11 cellular contexts compared by ENCODE assay signal in genomic region chr17:50835563-50836231, GRCh38. TPM values are rescaled to one million over a fixed set of nuclear protein-coding genes. Genes with fewer than 3 reads are reported as not detected.
A peak's percentile ranks its signal among the peaks of the same experiment; 100 is the strongest.
DNase-seq lines count a peak whose midpoint lies in the region; ATAC-seq and TF ChIP-seq lines count a peak whose summit lies in the region.
"Had no signal": no experiment of that assay in that cellular context is flagged by ENCODE, and none has a peak within 500 bp of the region (broad histone marks: within the 10 kb centered on the region; RNA-seq: fewer than 3 reads in every experiment).

Gene WFIKKN2 (plus strand): TSS chr17:50835586. CDS start chr17:50835938, 352 bp downstream.

- ATAC-seq in heart left ventricle (peak in 1 of 4 donors; percentile 21), Right ventricle myocardium superior (ENCODE audit: poor library complexity) (no peak)

- WGBS in heart left ventricle, 4 donors = 65 to 78% (median 71%) methylated on average over 30 to 33 of the region's 33 CpGs
- 76% methylated on average over 9 of the region's 33 CpGs for WGBS in esophagus muscularis mucosa

- H3K9me3 ChIP-seq in heart left ventricle (no peaks in the 10 kb centered on the region), esophagus muscularis mucosa (no peaks in the 10 kb centered on the region), neuron (ENCODE audit: low read length) (no peaks in the 10 kb centered on the region), vagina (no peaks in the 10 kb centered on the region)

- peak within 1 kb of the TSS; percentile 84 for H2AFZ ChIP-seq in neuron (ENCODE audit: low read depth, low read length)

- intact Hi-C loops in heart left ventricle (cut with DNase I) = loop anchor here in 1 of 10 donors (2.0 kb wide), 1 partner anchor 47 kb away; no protein-coding TSS in a partner anchor
- intact Hi-C loops in Right ventricle myocardium superior (cut with DNase I) = no loop called here
- intact Hi-C loops in esophagus muscularis mucosa (cut with DNase I) = no loop called here
- intact Hi-C loops in vagina (cut with DNase I) = no loop called here

- TF ChIP-seq EP300 in esophagus muscularis mucosa (IDR thresholded peaks at IDR 0.05) = no peak

- no peak for TF ChIP-seq CTCF in heart left ventricle (IDR thresholded peaks at IDR 0.05)
- TF ChIP-seq CTCF in esophagus muscularis mucosa (IDR thresholded peaks at IDR 0.05) = no peak
- TF ChIP-seq CTCF in vagina (IDR thresholded peaks at IDR 0.05) = no peak

- no peak for TF ChIP-seq POLR2A in heart left ventricle (IDR thresholded peaks at IDR 0.05)
- TF ChIP-seq POLR2A in esophagus muscularis mucosa (IDR thresholded peaks at IDR 0.05; ENCODE audit: low read depth) = no peak
- TF ChIP-seq POLR2A in vagina (IDR thresholded peaks at IDR 0.05) = no peak

- no peaks in the 10 kb centered on the region for H3K36me3 ChIP-seq in heart left ventricle
- H3K36me3 ChIP-seq in esophagus muscularis mucosa = no peaks in the 10 kb centered on the region
- no peaks in the 10 kb centered on the region for H3K36me3 ChIP-seq in neuron (ENCODE audit: insufficient read depth, low read length)
- no peaks in the 10 kb centered on the region for H3K36me3 ChIP-seq in vagina

- no peak within 1 kb of the TSS for H3K27ac ChIP-seq in heart left ventricle
- peak within 1 kb of the TSS in 3 of 4 donors; percentile 10 to 24 (median 16) for H3K27ac ChIP-seq in esophagus muscularis mucosa (replicated peaks in 1 of 4)
- H3K27ac ChIP-seq in vagina = peak within 1 kb of the TSS; percentile 18

- peaks cover 0 to 4% (median 0%) of the 10 kb centered on the region in 9 donors for H3K27me3 ChIP-seq in heart left ventricle
- peaks cover 0 to 22% (median 0%) of the 10 kb centered on the region in 4 donors for H3K27me3 ChIP-seq in esophagus muscularis mucosa
- peaks cover 25% of the 10 kb centered on the region for H3K27me3 ChIP-seq in neuron (ENCODE audit: insufficient read depth, low read length)
- no peaks in the 10 kb centered on the region for H3K27me3 ChIP-seq in vagina

- H3K4me3 ChIP-seq in heart left ventricle = peak within 1 kb of the TSS in 9 of 12 donors; percentile 29 to 54 (median 40)
- H3K4me3 ChIP-seq in esophagus muscularis mucosa = peak within 1 kb of the TSS; percentile 37 to 46 (median 38)
- H3K4me3 ChIP-seq in neuron (ENCODE audit: low read length) = peak within 1 kb of the TSS; percentile 36
- H3K4me3 ChIP-seq in vagina = peak within 1 kb of the TSS; percentile 30 to 37

- H3K4me1 ChIP-seq in heart left ventricle (peaks cover 0 to 23% (median 4%) of the 10 kb centered on the region in 12 donors), esophagus muscularis mucosa (peaks cover 0 to 25% (median 22%) of the 10 kb centered on the region in 4 donors), neuron (ENCODE audit: insufficient read depth, low read length) (peaks cover 27% of the 10 kb centered on the region), vagina (peaks cover 24% of the 10 kb centered on the region)

- no peak for DNase-seq in heart left ventricle
- DNase-seq in Right ventricle myocardium superior = no peak
- no peak for DNase-seq in esophagus muscularis mucosa (ENCODE audit: extremely low spot score)
- DNase-seq in vagina (ENCODE audit: extremely low spot score in 2 of 2) = no peak
- no peak for DNase-seq in amniotic stem cell (lab: John Stamatoyannopoulos, UW)
- no peak for DNase-seq in globus pallidus (ENCODE audit: low spot score)
- no peak for DNase-seq in germinal center (ENCODE audit: low spot score)

RNA-seq across cellular contexts. Expression of gene WFIKKN2, which starts in this region (rescaled TPM):
- total RNA-seq in heart left ventricle (under 1 TPM in 7 of 9 donors, not detected in 2; 0.12 to 0.75 (median 0.29) TPM), Right ventricle myocardium superior (0.51 TPM), esophagus muscularis mucosa (under 1 TPM; 0.42 to 0.75 (median 0.60) TPM), vagina (0.49 TPM)
- polyA plus RNA-seq in heart left ventricle = under 1 TPM; 0.08 to 0.23 TPM
- total RNA-seq: renal cortical epithelial cell; T-helper 1 cell treated with Interleukin-12 subunit alpha and Interleukin-12 subunit beta and Interleukin-4 antibody, amounts not matched to agents 30 ng/mL and 1 ng/mL, for 36 hours had no signal
- polyA plus RNA-seq: BJ had no signal

Comparison
In these comparisons a context has a peak if more than half of its experiments do, and no peak if none do; other contexts are left out.
1. H3K27ac ChIP-seq: peak in esophagus muscularis mucosa (3 of 4) and vagina (single experiment); none in heart left ventricle (0 of 12).
2. Peak in every context shown above with its lines, with median percentiles within 50 percentile points of each other: H3K4me3 ChIP-seq.